19 cellular contexts compared by ENCODE assay signal in the genomic region with DNA sequence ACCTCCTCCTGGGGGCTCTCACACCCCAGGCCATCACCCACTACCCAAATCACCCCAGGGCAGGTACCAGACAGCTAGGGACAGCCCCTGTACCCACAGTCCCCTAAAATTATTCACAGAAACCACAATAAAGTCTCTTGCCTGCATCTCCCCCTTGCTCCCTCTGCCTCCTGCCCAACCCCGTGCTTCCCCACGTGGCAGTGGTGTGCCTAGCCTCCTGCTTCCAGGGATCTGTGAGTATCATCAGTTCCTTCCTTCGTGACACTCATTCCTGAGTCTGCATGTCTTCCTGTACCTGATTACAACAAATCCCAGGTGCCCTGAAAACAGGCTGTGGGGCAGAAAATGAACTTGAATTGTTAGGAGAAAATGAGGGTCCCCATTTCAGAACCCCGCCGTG.
DNase-seq lines count a peak whose midpoint lies in the region; ATAC-seq and TF ChIP-seq lines count a peak whose summit lies in the region.
"Had no signal": no experiment of that assay in that cellular context is flagged by ENCODE, and none has a peak within 500 bp of the region (broad histone marks: within the 10 kb centered on the region; RNA-seq: fewer than 3 reads in every experiment).

No MANE protein-coding gene starts in this region.

- peaks cover 8% of the 10 kb centered on the region for H3K4me1 ChIP-seq in lower lobe of right lung

- peaks cover 8% of the 10 kb centered on the region for H3K36me3 Mint-ChIP-seq in stimulated activated memory B cell treated with anti-CD40 and anti-IgM and Interleukin-4, amounts not matched to agents 10 μg/mL and 1 μg/mL and 100 μg/mL, for 72 hours

- no peak for TF ChIP-seq CTCF in lower lobe of right lung (IDR thresholded peaks at IDR 0.05)

- no peaks in the 10 kb centered on the region for H3K36me3 ChIP-seq in lower lobe of right lung
- H3K36me3 ChIP-seq: MG63 had no signal

- H3K4me3 ChIP-seq in lower lobe of right lung = no peak overlapping the region
- H3K4me3 ChIP-seq: MG63 had no signal

- H3K27me3 ChIP-seq in lower lobe of right lung (ENCODE audit: low read depth) = no peaks in the 10 kb centered on the region
- H3K27me3 ChIP-seq: MG63 had no signal

- H3K27me3 Mint-ChIP-seq in stimulated activated memory B cell treated with anti-CD40 and anti-IgM and Interleukin-4, amounts not matched to agents 10 μg/mL and 1 μg/mL and 100 μg/mL, for 72 hours = no peaks in the 10 kb centered on the region

- peak overlapping the region; percentile 18 for H3K27ac Mint-ChIP-seq in stimulated activated memory B cell treated with anti-CD40 and anti-IgM and Interleukin-4, amounts not matched to agents 10 μg/mL and 1 μg/mL and 100 μg/mL, for 72 hours
- H3K27ac Mint-ChIP-seq: H9 had no signal

- H3K27ac ChIP-seq in cingulate gyrus (ENCODE audit: low read depth, low read length) = peak overlapping the region; percentile 67
- H3K27ac ChIP-seq in lower lobe of right lung = no peak overlapping the region

- peaks cover 40% of the 10 kb centered on the region for H3K4me1 Mint-ChIP-seq in stimulated activated memory B cell treated with anti-CD40 and anti-IgM and Interleukin-4, amounts not matched to agents 10 μg/mL and 1 μg/mL and 100 μg/mL, for 72 hours

- peak; percentile 4 for DNase-seq in Right ventricle myocardium superior
- DNase-seq in cardiac septum (ENCODE audit: low spot score) = no peak
- DNase-seq in lower lobe of right lung = peak; percentile 4
- DNase-seq in NOMO-1 treated with dmso at 0.1 percent for 144 hours (lab: John Stamatoyannopoulos, UW; ENCODE audit: unreplicated experiment) = no peak
- no peak for DNase-seq in NK-92 (lab: John Stamatoyannopoulos, UW; ENCODE audit: unreplicated experiment)
- DNase-seq: H9, IMR-90, KG1, MG63, NCI-H1105 treated with DMSO at 0.1 percent for 48 hours, NCI-H2029, NCI-H446, NCI-H524 treated with DMSO at 0.1 percent for 48 hours, NCI-H82, RPMI8226, SHP77 had no signal

- no peaks in the 10 kb centered on the region for H3K9me3 Mint-ChIP-seq in stimulated activated memory B cell treated with anti-CD40 and anti-IgM and Interleukin-4, amounts not matched to agents 10 μg/mL and 1 μg/mL and 100 μg/mL, for 72 hours
- H3K9me3 Mint-ChIP-seq: H9 had no signal

- ATAC-seq in Right ventricle myocardium superior (ENCODE audit: poor library complexity) = no peak
- no peak for ATAC-seq in lower lobe of right lung
- no peak for ATAC-seq in stimulated activated memory B cell treated with anti-CD40 and anti-IgM and Interleukin-4, amounts not matched to agents 10 μg/mL and 1 μg/mL and 100 μg/mL, for 72 hours
- ATAC-seq in GM21825 (IDR thresholded peaks at IDR 0.05; ENCODE audit: unreplicated experiment) = no peak

- H3K9me3 ChIP-seq in lower lobe of right lung = no peaks in the 10 kb centered on the region
- H3K9me3 ChIP-seq: MG63 had no signal

- no peak overlapping the region for H3K4me3 Mint-ChIP-seq in stimulated activated memory B cell treated with anti-CD40 and anti-IgM and Interleukin-4, amounts not matched to agents 10 μg/mL and 1 μg/mL and 100 μg/mL, for 72 hours

- intact Hi-C loops in Right ventricle myocardium superior (cut with DNase I) = no loop called here
- intact Hi-C loops in cardiac septum (cut with DNase I) = no loop called here
- intact Hi-C loops in lower lobe of right lung (cut with DNase I) = no loop called here

Comparison
In these comparisons a context has a peak if more than half of its experiments do, and no peak if none do; other contexts are left out.
1. DNase-seq: peak in Right ventricle myocardium superior (single experiment) and lower lobe of right lung (single experiment); none in cardiac septum (single experiment), NOMO-1 treated with dmso at 0.1 percent for 144 hours (single experiment) and NK-92 (single experiment).